In the genomic region with DNA sequence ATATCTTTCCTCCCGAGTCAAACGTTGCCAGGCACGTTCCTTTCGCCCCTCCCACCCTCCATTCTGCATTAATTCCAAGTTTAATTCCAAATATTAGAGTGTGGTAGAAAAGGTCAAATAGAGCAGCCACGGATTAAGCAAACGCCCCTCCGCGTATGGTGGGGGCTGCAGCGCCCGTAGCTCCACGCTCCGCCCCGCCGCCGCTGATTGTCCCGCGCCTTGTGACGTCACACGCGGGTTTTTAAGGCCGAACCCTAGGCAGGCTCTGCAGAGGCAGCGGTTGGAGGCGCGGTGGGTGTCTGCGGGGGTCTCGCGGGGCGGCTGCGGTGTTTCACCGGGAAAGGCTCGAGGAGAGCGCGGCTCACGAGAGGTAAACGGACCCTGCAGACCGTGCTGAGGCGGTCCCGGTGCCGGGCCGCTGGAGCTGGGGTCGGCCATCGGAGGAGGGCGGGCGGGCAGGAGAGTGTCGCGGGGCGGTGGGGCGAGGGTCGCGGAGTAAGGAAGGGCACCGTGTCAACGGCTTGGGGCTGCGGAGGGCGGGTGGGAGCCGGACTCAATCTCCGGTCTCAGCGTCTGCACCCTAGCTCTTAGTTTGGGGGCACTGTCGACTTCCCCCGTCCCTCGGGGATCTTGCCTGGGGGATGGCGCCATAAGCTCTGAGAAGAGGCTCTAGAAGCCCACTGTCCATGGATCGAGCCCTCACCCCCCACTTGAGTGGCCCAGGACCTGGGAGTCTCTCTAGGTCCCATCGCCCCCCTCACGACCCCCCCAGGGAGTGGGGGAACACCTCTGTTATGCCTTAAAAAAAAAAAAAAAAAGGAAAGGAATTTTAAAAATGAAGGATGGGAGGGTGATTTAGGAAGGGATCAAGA, we compare ENCODE assay signal across 7 cellular contexts. TPM values are rescaled to one million over a fixed set of nuclear protein-coding genes. Genes with fewer than 3 reads are reported as not detected.
DNase-seq lines count a peak whose midpoint lies in the region; ATAC-seq and TF ChIP-seq lines count a peak whose summit lies in the region.

A gene with protein sequence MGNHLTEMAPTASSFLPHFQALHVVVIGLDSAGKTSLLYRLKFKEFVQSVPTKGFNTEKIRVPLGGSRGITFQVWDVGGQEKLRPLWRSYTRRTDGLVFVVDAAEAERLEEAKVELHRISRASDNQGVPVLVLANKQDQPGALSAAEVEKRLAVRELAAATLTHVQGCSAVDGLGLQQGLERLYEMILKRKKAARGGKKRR (plus strand): TSS at position 270 of the 872 bp plus-strand sequence. CDS start 740 bp downstream, outside the sequence.

- H3K36me3 Mint-ChIP-seq in T-helper 1 cell treated with Interleukin-12 subunit alpha and Interleukin-12 subunit beta and Interleukin-4 antibody, amounts not matched to agents 30 μg/mL and 1 μg/mL, for 36 hours (ENCODE audit: low read depth): no peaks in the 10 kb centered on the region
- no peaks in the 10 kb centered on the region for H3K36me3 Mint-ChIP-seq in type B pancreatic cell

- H3K27me3 ChIP-seq in heart right ventricle: no peaks in the 10 kb centered on the region

- intact Hi-C loops in heart right ventricle (cut with DNase I): loop anchor here in 2 of 10 donors (1.0 to 5.0 kb wide), 2 partner anchors 33 to 84 kb away; a partner anchor contains a TSS
- intact Hi-C loops in posterior vena cava (cut with DNase I): no loop called here

- peak within 1 kb of the TSS; percentile 94 for H3K4me3 Mint-ChIP-seq in T-helper 1 cell treated with Interleukin-12 subunit alpha and Interleukin-12 subunit beta and Interleukin-4 antibody, amounts not matched to agents 30 μg/mL and 1 μg/mL, for 36 hours
- peak within 1 kb of the TSS; percentile 93 for H3K4me3 Mint-ChIP-seq in type B pancreatic cell

- no peaks in the 10 kb centered on the region for H3K27me3 Mint-ChIP-seq in T-helper 1 cell treated with Interleukin-12 subunit alpha and Interleukin-12 subunit beta and Interleukin-4 antibody, amounts not matched to agents 30 μg/mL and 1 μg/mL, for 36 hours (ENCODE audit: low read depth)
- no peaks in the 10 kb centered on the region for H3K27me3 Mint-ChIP-seq in type B pancreatic cell

- no peaks in the 10 kb centered on the region for H3K9me3 ChIP-seq in heart right ventricle

- no peak for TF ChIP-seq CTCF in heart right ventricle (IDR thresholded peaks at IDR 0.05)
- no peak for TF ChIP-seq CTCF in type B pancreatic cell (conservative IDR thresholded peaks at IDR 0.05)

- H3K4me3 ChIP-seq in heart right ventricle: peak within 1 kb of the TSS; percentile 37 to 91 (median 68)

- no peaks in the 10 kb centered on the region for H3K9me3 Mint-ChIP-seq in T-helper 1 cell treated with Interleukin-12 subunit alpha and Interleukin-12 subunit beta and Interleukin-4 antibody, amounts not matched to agents 30 μg/mL and 1 μg/mL, for 36 hours
- H3K9me3 Mint-ChIP-seq in type B pancreatic cell: no peaks in the 10 kb centered on the region

- peaks cover 0 to 9% (median 0%) of the 10 kb centered on the region in 9 donors for H3K36me3 ChIP-seq in heart right ventricle

- peaks cover 33% of the 10 kb centered on the region for H3K4me1 Mint-ChIP-seq in T-helper 1 cell treated with Interleukin-12 subunit alpha and Interleukin-12 subunit beta and Interleukin-4 antibody, amounts not matched to agents 30 μg/mL and 1 μg/mL, for 36 hours (ENCODE audit: low read depth)
- H3K4me1 Mint-ChIP-seq in type B pancreatic cell (ENCODE audit: unreplicated experiment): peaks cover 23% of the 10 kb centered on the region

- peak within 1 kb of the TSS; percentile 10 to 83 (median 73) for H3K27ac ChIP-seq in heart right ventricle

- 1% methylated on average over 64 of the region's 64 CpGs for WGBS in heart right ventricle, 2 donors

- peak within 1 kb of the TSS; percentile 89 for H3K27ac Mint-ChIP-seq in T-helper 1 cell treated with Interleukin-12 subunit alpha and Interleukin-12 subunit beta and Interleukin-4 antibody, amounts not matched to agents 30 μg/mL and 1 μg/mL, for 36 hours
- H3K27ac Mint-ChIP-seq in type B pancreatic cell: peak within 1 kb of the TSS; percentile 91

- ATAC-seq in GM18868 (IDR thresholded peaks at IDR 0.05; ENCODE audit: unreplicated experiment): peak; percentile 65
- peak; percentile 88 to 95 (median 92) for ATAC-seq in heart right ventricle

- H3K4me1 ChIP-seq in heart right ventricle: peaks cover 0 to 55% (median 26%) of the 10 kb centered on the region in 9 donors

- DNase-seq in NCI-H128 (lab: John Stamatoyannopoulos, UW; ENCODE audit: unreplicated experiment) (peak; percentile 14), amniotic epithelial cell (ENCODE audit: low read depth) (peak; percentile 60), heart right ventricle (peak; percentile 91 to 92), posterior vena cava (ENCODE audit: low spot score) (peak; percentile 96), type B pancreatic cell (ENCODE audit: extremely low spot score, unreplicated experiment) (peak; percentile 85)

RNA-seq across cellular contexts. Expression of the gene that starts here (rescaled TPM):
- total RNA-seq in heart right ventricle (1 to 10 TPM; 2.5 to 6.9 (median 3.9) TPM), posterior vena cava (10 to 100 TPM; 16.1 to 24.3 TPM), type B pancreatic cell (ENCODE audit: low replicate concordance) (8.3 and 9.9 TPM in 2 replicates)
- 10 to 100 TPM in 1 of 2 donors, 1 to 10 TPM in 1; 7.8 to 13.5 TPM for polyA plus RNA-seq in heart right ventricle

Comparison
In these comparisons a context has a peak if more than half of its experiments do, and no peak if none do; other contexts are left out.
1. Peak in every context shown above with its lines: DNase-seq, ATAC-seq, H3K4me3 ChIP-seq and H3K27ac ChIP-seq.
2. DNase-seq: peak in every context shown above with its lines; median percentile 96 in posterior vena cava; 92 in heart right ventricle; 85 in type B pancreatic cell; 60 in amniotic epithelial cell; 14 in NCI-H128.